ENCODE assay signal across 1 cellular context in the genomic region with DNA sequence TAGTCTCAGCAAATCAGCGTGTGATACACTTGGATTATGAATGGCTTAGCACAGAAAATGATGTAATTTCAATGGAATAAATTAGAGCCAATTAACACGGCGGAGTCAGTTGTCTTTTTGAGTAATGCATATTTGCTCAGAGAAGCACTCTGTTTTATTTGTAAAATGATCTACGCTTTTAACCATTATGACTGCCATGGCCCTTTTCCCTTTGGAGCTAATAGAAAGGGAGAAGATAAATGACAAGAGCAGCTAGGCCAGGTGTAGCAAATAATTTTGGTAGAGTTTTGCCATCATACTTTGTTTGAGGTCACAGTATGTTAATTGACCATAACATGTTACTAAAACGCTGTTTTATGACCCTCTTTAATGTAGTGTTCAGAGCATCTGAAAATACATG.
TF ChIP-seq lines count a peak whose summit lies in the region.

No MANE protein-coding gene starts in this region.

TF ChIP-seq in GM23338, 12 proteins besides CTCF, POLR2A, EP300 and RAD21 (continued from another document):
- TF ChIP-seq, protein P1, sequence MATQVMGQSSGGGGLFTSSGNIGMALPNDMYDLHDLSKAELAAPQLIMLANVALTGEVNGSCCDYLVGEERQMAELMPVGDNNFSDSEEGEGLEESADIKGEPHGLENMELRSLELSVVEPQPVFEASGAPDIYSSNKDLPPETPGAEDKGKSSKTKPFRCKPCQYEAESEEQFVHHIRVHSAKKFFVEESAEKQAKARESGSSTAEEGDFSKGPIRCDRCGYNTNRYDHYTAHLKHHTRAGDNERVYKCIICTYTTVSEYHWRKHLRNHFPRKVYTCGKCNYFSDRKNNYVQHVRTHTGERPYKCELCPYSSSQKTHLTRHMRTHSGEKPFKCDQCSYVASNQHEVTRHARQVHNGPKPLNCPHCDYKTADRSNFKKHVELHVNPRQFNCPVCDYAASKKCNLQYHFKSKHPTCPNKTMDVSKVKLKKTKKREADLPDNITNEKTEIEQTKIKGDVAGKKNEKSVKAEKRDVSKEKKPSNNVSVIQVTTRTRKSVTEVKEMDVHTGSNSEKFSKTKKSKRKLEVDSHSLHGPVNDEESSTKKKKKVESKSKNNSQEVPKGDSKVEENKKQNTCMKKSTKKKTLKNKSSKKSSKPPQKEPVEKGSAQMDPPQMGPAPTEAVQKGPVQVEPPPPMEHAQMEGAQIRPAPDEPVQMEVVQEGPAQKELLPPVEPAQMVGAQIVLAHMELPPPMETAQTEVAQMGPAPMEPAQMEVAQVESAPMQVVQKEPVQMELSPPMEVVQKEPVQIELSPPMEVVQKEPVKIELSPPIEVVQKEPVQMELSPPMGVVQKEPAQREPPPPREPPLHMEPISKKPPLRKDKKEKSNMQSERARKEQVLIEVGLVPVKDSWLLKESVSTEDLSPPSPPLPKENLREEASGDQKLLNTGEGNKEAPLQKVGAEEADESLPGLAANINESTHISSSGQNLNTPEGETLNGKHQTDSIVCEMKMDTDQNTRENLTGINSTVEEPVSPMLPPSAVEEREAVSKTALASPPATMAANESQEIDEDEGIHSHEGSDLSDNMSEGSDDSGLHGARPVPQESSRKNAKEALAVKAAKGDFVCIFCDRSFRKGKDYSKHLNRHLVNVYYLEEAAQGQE (IDR thresholded peaks at IDR 0.05; ENCODE audit: unreplicated experiment): no peak
- TF ChIP-seq EZH2 (IDR thresholded peaks at IDR 0.05; ENCODE audit: low read depth, unreplicated experiment): no peak
- no peak for TF ChIP-seq CREB1 (CRISPR knock-in tag; IDR thresholded peaks at IDR 0.05; ENCODE audit: low read depth)
- no peak for TF ChIP-seq POLR2AphosphoS5 (IDR thresholded peaks at IDR 0.05; ENCODE audit: low read depth)
- no peak for TF ChIP-seq NANOG (IDR thresholded peaks at IDR 0.05; ENCODE audit: borderline replicate concordance)
TF ChIP-seq in GM23338: peak in this region for 0.
